Comparison of ENCODE assay signal across 11 cellular contexts in genomic region chr13:109836629-109837607, GRCh38. TPM values are rescaled to one million over a fixed set of nuclear protein-coding genes. Genes with fewer than 3 reads are reported as not detected.
DNase-seq lines count a peak whose midpoint lies in the region; ATAC-seq and TF ChIP-seq lines count a peak whose summit lies in the region.
"Had no signal": no experiment of that assay in that cellular context is flagged by ENCODE, and none has a peak within 500 bp of the region (broad histone marks: within the 10 kb centered on the region; RNA-seq: fewer than 3 reads in every experiment).

No MANE protein-coding gene starts in this region.

- no peak overlapping the region for H3K18ac ChIP-seq in trophoblast cell (ENCODE audit: low read length)

- TF ChIP-seq CTCF in mucosa of descending colon (IDR thresholded peaks at IDR 0.05): no peak

- no peak overlapping the region for H4K91ac ChIP-seq in trophoblast cell (ENCODE audit: low read depth, low read length)

- no peak overlapping the region for H3K27ac ChIP-seq in trophoblast cell (ENCODE audit: low read depth, low read length)
- H3K27ac ChIP-seq: SJSA1 had no signal

- H3K9me3 ChIP-seq in mucosa of descending colon (no peaks in the 10 kb centered on the region), trophoblast cell (ENCODE audit: insufficient read depth, low read depth, low read length) (no peaks in the 10 kb centered on the region)
- H3K9me3 ChIP-seq: SJSA1 had no signal

- no peak overlapping the region for H2BK120ac ChIP-seq in trophoblast cell (ENCODE audit: insufficient read depth, low read length, poor library complexity)

- H3K14ac ChIP-seq in trophoblast cell (ENCODE audit: low read length): no peak overlapping the region

- H3K36me3 ChIP-seq in mucosa of descending colon (ENCODE audit: low read depth) (no peaks in the 10 kb centered on the region), trophoblast cell (ENCODE audit: control insufficient read depth in 1 of 2, insufficient read depth in 2 of 2, low read length in 2 of 2) (no peaks in the 10 kb centered on the region)
- H3K36me3 ChIP-seq: SJSA1 had no signal

- WGBS in trophoblast cell (ENCODE audit: extremely low coverage, insufficient coverage, insufficient read length): no CpG with 5 or more reads among the region's 12 CpGs

- H3K9ac ChIP-seq in trophoblast cell (ENCODE audit: low read length): no peak overlapping the region

- no peak overlapping the region for H3K23ac ChIP-seq in trophoblast cell (ENCODE audit: low read length)

- H3K4me1 ChIP-seq in mucosa of descending colon (ENCODE audit: low read depth) (no peaks in the 10 kb centered on the region), trophoblast cell (ENCODE audit: control insufficient read depth in 1 of 2, insufficient read depth in 2 of 2, low read length in 2 of 2) (peaks cover 0 to 6% of the 10 kb centered on the region in 2 experiments)

- H3K79me2 ChIP-seq in trophoblast cell (ENCODE audit: control insufficient read depth, insufficient read depth, low read length, poor library complexity): no peaks in the 10 kb centered on the region

- H2AFZ ChIP-seq in trophoblast cell (ENCODE audit: insufficient read depth, low read length, poor library complexity): no peak overlapping the region

- no peak overlapping the region for H3K4me3 ChIP-seq in mucosa of descending colon
- H3K4me3 ChIP-seq in trophoblast cell (ENCODE audit: low read depth, low read length): no peak overlapping the region
- H3K4me3 ChIP-seq: lung, SJSA1 had no signal

- peak; percentile 91 for DNase-seq in NCI-H526 treated with DMSO at 0.1 percent for 48 hours (lab: John Stamatoyannopoulos, UW)
- peak; percentile 64 to 72 (median 68) for DNase-seq in mucosa of descending colon
- DNase-seq in NCI-H524 treated with DMSO at 0.1 percent for 48 hours (lab: John Stamatoyannopoulos, UW): no peak
- no peak for DNase-seq in trophoblast cell
- no peak for DNase-seq in NK-92 (lab: John Stamatoyannopoulos, UW; ENCODE audit: unreplicated experiment)
- DNase-seq in GM03348 (ENCODE audit: low spot score): no peak
- DNase-seq: NCI-H1694 had no signal

- no peak overlapping the region for H2BK12ac ChIP-seq in trophoblast cell (ENCODE audit: low read length)

- no peaks in the 10 kb centered on the region for H3K27me3 ChIP-seq in trophoblast cell (ENCODE audit: insufficient read depth, low read length)

- intact Hi-C loops in mucosa of descending colon (cut with DNase I, micrococcal nuclease): no loop called here

- no peak overlapping the region for H2BK5ac ChIP-seq in trophoblast cell (ENCODE audit: low read depth, low read length, poor library complexity)

- H2AK5ac ChIP-seq in trophoblast cell (ENCODE audit: low read length): no peak overlapping the region

- no peak overlapping the region for H4K8ac ChIP-seq in trophoblast cell (ENCODE audit: low read depth, low read length)

- ATAC-seq in GM18867 (IDR thresholded peaks at IDR 0.05; ENCODE audit: unreplicated experiment): peak; percentile 70
- ATAC-seq in HG02759 (IDR thresholded peaks at IDR 0.05; ENCODE audit: unreplicated experiment): peak; percentile 61
- peak; percentile 99 for ATAC-seq in mucosa of descending colon

- H3K4me2 ChIP-seq in trophoblast cell (ENCODE audit: low read length): no peak overlapping the region

- no peak overlapping the region for H3K4ac ChIP-seq in trophoblast cell (ENCODE audit: low read depth, low read length)

- no peaks in the 10 kb centered on the region for H3K79me1 ChIP-seq in trophoblast cell (ENCODE audit: low read length)

- no peak overlapping the region for H4K12ac ChIP-seq in trophoblast cell (ENCODE audit: low read depth, low read length)

RNA-seq across cellular contexts. Expression of gene IRS2, which starts 50.5 kb away (rescaled TPM):
- 10 to 100 TPM; 14.0 to 31.4 (median 23.7) TPM for total RNA-seq in mucosa of descending colon
- 6.2 and 6.6 TPM in 2 replicates for polyA plus RNA-seq in trophoblast cell (2013)

Comparison
In these comparisons a context has a peak if more than half of its experiments do, and no peak if none do; other contexts are left out.
1. DNase-seq: peak in NCI-H526 treated with DMSO at 0.1 percent for 48 hours (single experiment) and mucosa of descending colon (3 of 3); none in NCI-H524 treated with DMSO at 0.1 percent for 48 hours (single experiment), trophoblast cell (0 of 2), NK-92 (single experiment) and GM03348 (single experiment).
2. Peak in every context shown above with its lines, with median percentiles within 50 percentile points of each other: ATAC-seq.